In genomic region chr2:33475381-33476099, GRCh38 we compare ENCODE assay signal across 8 cellular contexts. TPM values are rescaled to one million over a fixed set of nuclear protein-coding genes. Genes with fewer than 3 reads are reported as not detected.
DNase-seq lines count a peak whose midpoint lies in the region; ATAC-seq and TF ChIP-seq lines count a peak whose summit lies in the region.

No MANE protein-coding gene starts in this region.

- H3K9me3 ChIP-seq in iPS-15b (ENCODE audit: control insufficient read depth, insufficient read depth, low read length), result no peaks in the 10 kb centered on the region
- H3K9me3 ChIP-seq in skeletal muscle tissue (ENCODE audit: control insufficient read depth in 3 of 3, low read length in 3 of 3), result no peaks in the 10 kb centered on the region

- peak overlapping the region; percentile 70 for H3K4me3 ChIP-seq in iPS-15b (ENCODE audit: low read depth, low read length)
- H3K4me3 ChIP-seq in skeletal muscle tissue (ENCODE audit: low read length in 3 of 3), result peak overlapping the region; percentile 80 to 88 (median 82)

- no peaks in the 10 kb centered on the region for H3K36me3 Mint-ChIP-seq in brain

- H3K27me3 Mint-ChIP-seq in brain, result peaks cover 8% of the 10 kb centered on the region

- peaks cover 17% of the 10 kb centered on the region for H3K27me3 ChIP-seq in iPS-15b (ENCODE audit: control insufficient read depth, insufficient read depth, low read length)
- H3K27me3 ChIP-seq in skeletal muscle tissue (ENCODE audit: control insufficient read depth in 3 of 3, insufficient read depth in 3 of 3, low read length in 3 of 3), result no peaks in the 10 kb centered on the region

- peak overlapping the region; percentile 97 for H3K27ac ChIP-seq in skeletal muscle tissue (ENCODE audit: low read depth, low read length)

- peak overlapping the region; percentile 57 to 96 (median 85) for H3K27ac Mint-ChIP-seq in brain

- no peaks in the 10 kb centered on the region for H3K4me1 ChIP-seq in iPS-15b (ENCODE audit: control insufficient read depth, insufficient read depth, low read length)
- H3K4me1 ChIP-seq in skeletal muscle tissue (ENCODE audit: control insufficient read depth in 3 of 3, insufficient read depth in 3 of 3, low read length in 3 of 3), result peaks cover 32 to 58% (median 35%) of the 10 kb centered on the region in 3 donors

- H3K9me3 Mint-ChIP-seq in brain, result peaks cover 2 to 13% (median 3%) of the 10 kb centered on the region in 5 experiments

- peak; percentile 40 for ATAC-seq in HG02884 (IDR thresholded peaks at IDR 0.05; ENCODE audit: unreplicated experiment)

- no peaks in the 10 kb centered on the region for H3K36me3 ChIP-seq in iPS-15b (ENCODE audit: control insufficient read depth, insufficient read depth, low read length)
- no peaks in the 10 kb centered on the region for H3K36me3 ChIP-seq in skeletal muscle tissue (ENCODE audit: control insufficient read depth in 3 of 3, insufficient read depth in 3 of 3, low read length in 3 of 3)

- DNase-seq in NCI-H1436 (lab: John Stamatoyannopoulos, UW), result peak; percentile 46
- DNase-seq in NCI-H1436 treated with DMSO at 0.1 percent for 48 hours (lab: John Stamatoyannopoulos, UW), result no peak
- DNase-seq in NCI-H146 treated with DMSO at 0.1 percent for 48 hours (lab: John Stamatoyannopoulos, UW; ENCODE audit: unreplicated experiment), result peak; percentile 70
- peak; percentile 43 for DNase-seq in T1000 (lab: John Stamatoyannopoulos, UW)

- peak; percentile 66 to 79 for TF ChIP-seq CTCF in brain (conservative IDR thresholded peaks at IDR 0.05)

- H3K4me3 Mint-ChIP-seq in brain, result peak overlapping the region; percentile 77 to 89 (median 83)

- H3K9ac ChIP-seq in iPS-15b (ENCODE audit: low read depth, low read length) (no peak overlapping the region), skeletal muscle tissue (ENCODE audit: low read depth in 1 of 3, low read length in 3 of 3) (peak overlapping the region; percentile 84 to 94 (median 94))

- H3K4me1 Mint-ChIP-seq in brain, result peaks cover 36% of the 10 kb centered on the region

RNA-seq across cellular contexts. Expression of gene RASGRP3, which starts 0.9 kb away (rescaled TPM):
- polyA plus RNA-seq in brain (ENCODE audit: insufficient read depth, low read depth, low replicate concordance), result 10.3 TPM
- 49.1 TPM for total RNA-seq in skeletal muscle tissue
